In the genomic region with DNA sequence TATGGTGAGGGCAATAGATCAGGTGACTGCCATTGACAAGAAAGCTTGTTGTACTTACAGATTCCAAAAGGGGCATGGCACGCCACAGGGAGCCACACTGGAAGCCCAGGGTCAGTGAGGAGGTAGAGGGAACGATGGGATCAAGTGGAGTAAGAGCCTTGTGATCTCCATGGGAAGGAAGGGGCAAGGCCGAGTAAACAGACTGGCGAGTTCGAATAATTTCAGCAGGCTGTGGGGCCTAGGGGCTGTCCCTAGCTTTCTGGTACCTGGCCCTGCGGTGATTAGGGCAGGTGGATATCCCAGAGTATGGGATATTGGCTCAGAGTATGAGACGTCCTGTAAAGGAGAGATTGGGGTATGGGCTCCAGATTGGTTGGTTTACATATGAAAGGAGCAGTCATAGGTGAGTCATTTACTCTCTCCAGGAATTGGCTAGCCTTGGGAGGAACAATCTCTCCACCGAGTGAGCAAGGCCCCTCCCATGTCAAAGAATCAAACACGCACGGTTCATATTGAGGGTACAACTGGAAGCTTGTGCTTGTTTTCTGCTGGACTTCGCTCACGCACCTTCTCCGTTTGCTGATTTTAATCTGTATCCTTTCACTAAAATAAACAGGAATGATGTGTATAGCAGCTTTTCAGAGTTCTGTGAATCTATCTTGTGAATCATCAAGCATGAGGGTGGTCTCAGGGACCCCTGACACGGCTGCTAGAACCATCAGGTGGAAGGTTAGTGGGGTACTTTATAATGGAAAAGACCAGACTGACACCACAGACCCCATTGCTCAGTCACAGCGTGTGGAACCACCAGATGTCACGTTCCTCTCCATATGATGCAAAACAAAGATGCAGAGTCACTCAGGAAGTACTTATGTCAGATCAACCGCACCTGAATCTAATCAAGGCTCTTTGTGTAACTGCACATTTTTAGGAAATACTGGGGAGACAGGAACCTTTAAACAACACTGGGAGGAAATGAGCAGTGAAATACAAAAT, we compare ENCODE assay signal across 1 cellular context.
TF ChIP-seq lines count a peak whose summit lies in the region.

No MANE protein-coding gene starts in this region.

TF ChIP-seq in IMR-90, 13 proteins besides CTCF, POLR2A, EP300 and RAD21 (continued from another document):
- TF ChIP-seq NFE2L2 (IDR thresholded peaks at IDR 0.05; ENCODE audit: low read depth, low read length) (peak; percentile 59), RFX5 (IDR thresholded peaks at IDR 0.05; ENCODE audit: low read depth, low read length) (no peak), MAZ (IDR thresholded peaks at IDR 0.05; ENCODE audit: borderline replicate concordance, low read depth, low read length) (no peak), SMC3 (IDR thresholded peaks at IDR 0.05; ENCODE audit: low read depth, low read length) (no peak), CHD1 (IDR thresholded peaks at IDR 0.05; ENCODE audit: low read depth, low read length) (no peak), FOS (IDR thresholded peaks at IDR 0.05; ENCODE audit: low read depth, low read length) (no peak; the same call in 1 of the 2 replicates)
- TF ChIP-seq, protein P1, sequence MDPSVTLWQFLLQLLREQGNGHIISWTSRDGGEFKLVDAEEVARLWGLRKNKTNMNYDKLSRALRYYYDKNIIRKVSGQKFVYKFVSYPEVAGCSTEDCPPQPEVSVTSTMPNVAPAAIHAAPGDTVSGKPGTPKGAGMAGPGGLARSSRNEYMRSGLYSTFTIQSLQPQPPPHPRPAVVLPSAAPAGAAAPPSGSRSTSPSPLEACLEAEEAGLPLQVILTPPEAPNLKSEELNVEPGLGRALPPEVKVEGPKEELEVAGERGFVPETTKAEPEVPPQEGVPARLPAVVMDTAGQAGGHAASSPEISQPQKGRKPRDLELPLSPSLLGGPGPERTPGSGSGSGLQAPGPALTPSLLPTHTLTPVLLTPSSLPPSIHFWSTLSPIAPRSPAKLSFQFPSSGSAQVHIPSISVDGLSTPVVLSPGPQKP (IDR thresholded peaks at IDR 0.05; ENCODE audit: borderline replicate concordance, low read depth, low read length), result no peak
